Comparison of ENCODE assay signal across 3 cellular contexts in genomic region chr12:19053999-19054398, GRCh38.
TF ChIP-seq lines count a peak whose summit lies in the region.

No MANE protein-coding gene starts in this region.

TF ChIP-seq in A549, 52 proteins besides CTCF, POLR2A, EP300 and RAD21:
- TF ChIP-seq BHLHE40 (IDR thresholded peaks at IDR 0.05; ENCODE audit: low read depth, low read length) (no peak), MAFK (IDR thresholded peaks at IDR 0.05; ENCODE audit: partially characterized antibody) (peak; percentile 72)

TF ChIP-seq in IMR-90, 13 proteins besides CTCF, POLR2A, EP300 and RAD21:
- TF ChIP-seq MAFK (IDR thresholded peaks at IDR 0.05; ENCODE audit: low read depth, low read length) (peak; percentile 61), CHD1 (IDR thresholded peaks at IDR 0.05; ENCODE audit: low read depth, low read length) (no peak)

TF ChIP-seq in H1, 55 proteins besides CTCF, POLR2A, EP300 and RAD21:
- TF ChIP-seq RNF2 (IDR thresholded peaks at IDR 0.05; ENCODE audit: borderline replicate concordance, low read depth, low read length, missing control alignments, poor library complexity, severe bottlenecking) = no peak
- TF ChIP-seq KDM5A (IDR thresholded peaks at IDR 0.05; ENCODE audit: low read length) = no peak
- TF ChIP-seq CHD7 (IDR thresholded peaks at IDR 0.05; ENCODE audit: insufficient replicate concordance, low read length) = no peak
- TF ChIP-seq SP1 (IDR thresholded peaks at IDR 0.05; ENCODE audit: low read depth, low read length) = no peak
- TF ChIP-seq EGR1 (IDR thresholded peaks at IDR 0.05; ENCODE audit: borderline replicate concordance, low read depth, low read length) = no peak
- no peak for TF ChIP-seq POU5F1 (IDR thresholded peaks at IDR 0.05; ENCODE audit: low read depth, low read length)
- TF ChIP-seq CHD1 (IDR thresholded peaks at IDR 0.05; ENCODE audit: low read depth, low read length) = no peak
- no peak for TF ChIP-seq JUND (IDR thresholded peaks at IDR 0.05; ENCODE audit: low read length)
- no peak for TF ChIP-seq RFX5 (IDR thresholded peaks at IDR 0.05; ENCODE audit: borderline replicate concordance, low read depth, low read length)
- TF ChIP-seq NANOG (IDR thresholded peaks at IDR 0.05; ENCODE audit: insufficient read depth, low read depth, low read length, poor library complexity, severe bottlenecking) = no peak
- TF ChIP-seq FOSL1 (IDR thresholded peaks at IDR 0.05; ENCODE audit: insufficient read depth, low read depth, low read length) = no peak
